ENCODE assay signal across 1 cellular context in genomic region chr14:39939023-39939422, GRCh38.
TF ChIP-seq lines count a peak whose summit lies in the region.

No MANE protein-coding gene starts in this region.

TF ChIP-seq in HepG2, 621 proteins besides CTCF, POLR2A, EP300 and RAD21 (continued from another document):
- TF ChIP-seq CCDC6 (CRISPR knock-in tag; IDR thresholded peaks at IDR 0.05) (no peak), KDM2A (CRISPR knock-in tag; IDR thresholded peaks at IDR 0.05; ENCODE audit: borderline replicate concordance, low read depth) (no peak), ZNF775 (CRISPR knock-in tag; IDR thresholded peaks at IDR 0.05; ENCODE audit: borderline replicate concordance) (no peak), TSC22D2 (CRISPR knock-in tag; IDR thresholded peaks at IDR 0.05; ENCODE audit: borderline replicate concordance) (no peak), ZNF234 (CRISPR knock-in tag; conservative IDR thresholded peaks at IDR 0.05) (no peak)
